ENCODE assay signal across 16 cellular contexts in the genomic region with DNA sequence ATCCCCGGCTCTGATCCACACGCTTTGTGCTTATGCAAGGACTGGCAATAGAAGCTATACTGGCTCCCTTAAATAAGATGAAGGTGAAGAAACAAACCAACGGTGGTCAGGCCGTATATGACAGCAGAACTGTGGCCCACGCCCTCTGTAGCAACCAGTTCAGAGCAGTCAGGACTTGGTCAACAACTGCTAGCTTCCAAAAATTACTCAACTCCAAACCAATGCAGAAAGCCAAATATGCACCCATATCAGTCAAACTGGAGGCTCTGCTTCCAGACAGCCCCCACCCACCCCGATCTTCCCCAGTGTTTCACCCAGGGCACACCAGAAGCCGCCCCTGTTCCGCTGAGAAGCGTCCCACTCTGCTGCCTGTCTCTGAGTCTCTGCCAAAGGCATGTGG.
"Had no signal": no experiment of that assay in that cellular context is flagged by ENCODE, and none has a peak within 500 bp of the region (broad histone marks: within the 10 kb centered on the region; RNA-seq: fewer than 3 reads in every experiment).

No MANE protein-coding gene starts in this region.

- H3K36me3 ChIP-seq: esophagus muscularis mucosa, heart right ventricle, left ventricle myocardium inferior, lower lobe of right lung had no signal

- H3K4me1 ChIP-seq: esophagus muscularis mucosa, foreskin keratinocyte, heart right ventricle, left ventricle myocardium inferior, lower lobe of right lung had no signal

- H3K4me3 ChIP-seq: coronary artery, dorsolateral prefrontal cortex, esophagus muscularis mucosa, heart right ventricle, left ventricle myocardium inferior, lower lobe of right lung had no signal

- H3K9me3 ChIP-seq: esophagus muscularis mucosa, heart right ventricle, left ventricle myocardium inferior, lower lobe of right lung had no signal

- H3K27me3 ChIP-seq: foreskin keratinocyte, heart right ventricle had no signal

- ATAC-seq: foreskin keratinocyte, lower lobe of right lung had no signal

- H3K27ac ChIP-seq: dorsolateral prefrontal cortex, esophagus muscularis mucosa, foreskin keratinocyte, heart right ventricle, left ventricle myocardium inferior, lower lobe of right lung had no signal

- DNase-seq: dermis blood vessel endothelial cell; dorsolateral prefrontal cortex; effector CD4-positive, alpha-beta T cell; effector memory CD4-positive, alpha-beta T cell; foreskin keratinocyte; glutamatergic neuron; head of caudate nucleus; heart right ventricle; hippocampal formation; left cardiac atrium; left ventricle myocardium inferior; lower lobe of right lung; mesendoderm; midbrain had no signal
